Comparison of ENCODE assay signal across 17 cellular contexts in the genomic region with DNA sequence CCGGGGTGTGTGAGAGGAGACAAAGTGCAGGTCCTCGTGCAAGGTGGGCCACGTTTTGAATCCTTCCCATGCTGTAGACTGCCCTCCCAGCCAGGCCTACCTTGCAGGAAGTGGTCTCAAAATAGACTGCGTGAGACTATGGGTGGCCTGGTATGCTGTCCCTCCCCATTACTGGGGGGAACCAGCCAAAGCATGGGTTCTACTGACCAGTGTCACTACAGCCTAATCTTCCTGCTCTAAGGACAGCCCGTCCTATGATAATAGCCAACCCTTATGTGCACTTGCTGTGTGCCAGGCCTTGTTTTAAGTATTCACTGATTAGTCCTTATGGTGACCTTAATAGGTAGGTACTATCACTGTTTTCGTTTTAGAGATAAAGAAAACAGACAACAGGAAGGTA. TPM values are rescaled to one million over a fixed set of nuclear protein-coding genes. Genes with fewer than 3 reads are reported as not detected.
"Had no signal": no experiment of that assay in that cellular context is flagged by ENCODE, and none has a peak within 500 bp of the region (broad histone marks: within the 10 kb centered on the region; RNA-seq: fewer than 3 reads in every experiment).

No MANE protein-coding gene starts in this region.

- H3K4me3 Mint-ChIP-seq: activated CD4-positive, alpha-beta T cell treated with anti-CD3 and anti-CD28 coated beads, Interleukin-2, amount 10 ng/mL, durations not matched to agents 7 days and 5 days; activated naive CD8-positive, alpha-beta T cell had no signal

- H2AFZ ChIP-seq: parathyroid adenoma had no signal

- H3K9me3 ChIP-seq: esophagus muscularis mucosa, left lung, stomach, thoracic aorta had no signal

- H3K27me3 Mint-ChIP-seq: activated CD4-positive, alpha-beta T cell treated with anti-CD3 and anti-CD28 coated beads, Interleukin-2, amount 10 ng/mL, durations not matched to agents 7 days and 5 days; activated naive CD8-positive, alpha-beta T cell had no signal

- H3K9ac ChIP-seq: parathyroid adenoma had no signal

- FAIRE-seq: islet of Langerhans, TTC549 had no signal

- H3K36me3 Mint-ChIP-seq: activated naive CD8-positive, alpha-beta T cell had no signal

- H3K4me3 ChIP-seq: dorsolateral prefrontal cortex, esophagus muscularis mucosa, left lung, skin epidermis, stomach, thoracic aorta had no signal

- DNase-seq: activated CD4-positive, alpha-beta T cell treated with anti-CD3 and anti-CD28 coated beads, Interleukin-2, amount 10 ng/mL, durations not matched to agents 7 days and 5 days; activated CD4-positive, CD25-positive, alpha-beta regulatory T cell; brain microvascular endothelial cell; dorsolateral prefrontal cortex; left lung; retina; T-helper 2 cell had no signal

- H3K9me3 Mint-ChIP-seq: activated CD4-positive, alpha-beta T cell treated with anti-CD3 and anti-CD28 coated beads, Interleukin-2, amount 10 ng/mL, durations not matched to agents 7 days and 5 days had no signal

- H3K79me2 ChIP-seq: parathyroid adenoma had no signal

- H3K27ac ChIP-seq: brain microvascular endothelial cell, dorsolateral prefrontal cortex, esophagus muscularis mucosa, left lung, parathyroid adenoma, thoracic aorta had no signal

- H3K4me1 ChIP-seq: parathyroid adenoma had no signal

- H3K27ac Mint-ChIP-seq: activated CD4-positive, alpha-beta T cell treated with anti-CD3 and anti-CD28 coated beads, Interleukin-2, amount 10 ng/mL, durations not matched to agents 7 days and 5 days; activated naive CD8-positive, alpha-beta T cell had no signal

- H3K27me3 ChIP-seq: brain microvascular endothelial cell, dorsolateral prefrontal cortex, esophagus muscularis mucosa, left lung, stomach had no signal

RNA-seq across cellular contexts. Expression of a gene that starts 54.1 kb away (rescaled TPM):
- total RNA-seq: activated CD4-positive, alpha-beta T cell treated with anti-CD3 and anti-CD28 coated beads, Interleukin-2, amount 10 ng/mL, durations not matched to agents 7 days and 5 days; fibroblast of villous mesenchyme; myocyte had no signal
